Comparison of ENCODE assay signal across 15 cellular contexts in the genomic region with DNA sequence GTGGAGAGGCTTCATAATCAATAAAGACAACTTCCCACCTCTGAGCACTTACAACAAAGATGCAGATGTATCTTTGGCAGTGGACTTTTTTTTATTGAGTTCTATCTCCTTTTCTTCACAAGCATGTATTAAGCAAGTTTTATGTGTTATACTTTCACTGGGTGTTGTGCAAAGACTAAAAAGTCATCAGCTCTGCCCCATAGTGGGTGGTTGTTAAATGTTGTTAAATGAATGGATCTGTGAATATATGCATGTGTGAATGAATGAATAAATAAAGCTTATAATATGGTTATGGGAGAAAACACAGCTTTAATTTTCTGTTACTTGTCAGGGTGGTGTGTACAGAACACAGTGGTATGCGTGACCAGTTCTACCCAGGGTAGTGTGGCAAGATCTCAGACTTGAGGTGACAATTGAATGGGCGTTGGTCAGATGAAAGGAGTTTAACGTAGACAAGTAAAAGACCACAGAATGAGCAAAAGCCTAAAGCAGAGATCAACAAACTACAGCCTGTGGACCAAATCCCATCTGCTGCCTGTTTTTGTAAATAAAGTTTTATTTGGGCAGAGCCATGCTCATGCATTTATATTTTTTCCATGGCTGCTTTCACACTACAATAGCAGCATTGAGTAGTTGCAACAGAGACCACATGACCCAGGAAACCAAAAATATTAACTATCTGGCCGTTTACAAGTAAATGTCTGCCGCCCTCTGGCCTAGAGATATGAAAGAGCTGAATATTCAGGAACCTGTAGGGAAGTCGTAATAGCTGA.
DNase-seq lines count a peak whose midpoint lies in the region; ATAC-seq, FAIRE-seq and TF ChIP-seq lines count a peak whose summit lies in the region.
"Had no signal": no experiment of that assay in that cellular context is flagged by ENCODE, and none has a peak within 500 bp of the region (broad histone marks: within the 10 kb centered on the region; RNA-seq: fewer than 3 reads in every experiment).

No MANE protein-coding gene starts in this region.

- H3K36me3 Mint-ChIP-seq in naive B cell = no peaks in the 10 kb centered on the region

- no peaks in the 10 kb centered on the region for H4K20me1 ChIP-seq in BLaER1

- ATAC-seq in GM18909 (IDR thresholded peaks at IDR 0.05; ENCODE audit: poor library complexity, unreplicated experiment) = peak; percentile 22
- ATAC-seq in RWPE2 (ENCODE audit: low read depth) = no peak
- ATAC-seq in naive B cell (ENCODE audit: low read depth in 2 of 2) = no peak
- no peak for ATAC-seq in HG02763 (IDR thresholded peaks at IDR 0.05; ENCODE audit: unreplicated experiment)
- ATAC-seq: activated CD8-positive, alpha-beta T cell treated with anti-CD3 and anti-CD28 coated beads, Interleukin-2, amount 10 ng/mL, durations not matched to agents 7 days and 5 days; body of pancreas had no signal

- DNase-seq in RWPE2 (ENCODE audit: low spot score) = no peak
- DNase-seq in naive B cell = no peak
- no peak for DNase-seq in cardiac septum (ENCODE audit: low spot score)
- DNase-seq in stimulated activated CD4-positive, alpha-beta T cell treated with anti-CD3 and anti-CD28 coated beads, Interleukin-4, amount 100 ng/mL, for 24 hours = no peak
- DNase-seq in D721Med (ENCODE audit: insufficient read length, low spot score) = no peak
- DNase-seq: activated CD8-positive, alpha-beta T cell treated with anti-CD3 and anti-CD28 coated beads, Interleukin-2, amount 10 ng/mL, durations not matched to agents 7 days and 5 days; activated gamma-delta T cell treated with Interleukin-2 at 50 U/mL for 16 hours; body of pancreas; DND-41; dorsolateral prefrontal cortex; KG1; NCI-H774 had no signal

- H3K4me3 ChIP-seq in BLaER1 (no peak overlapping the region), RWPE2 (ENCODE audit: severe bottlenecking) (no peak overlapping the region)
- H3K4me3 ChIP-seq: body of pancreas, dorsolateral prefrontal cortex had no signal

- no peak overlapping the region for H3K27ac ChIP-seq in BLaER1
- H3K27ac ChIP-seq in RWPE2 (ENCODE audit: poor library complexity, severe bottlenecking) = peak overlapping the region; percentile 66
- H3K27ac ChIP-seq: body of pancreas had no signal

- H3K36me3 ChIP-seq in BLaER1 (no peaks in the 10 kb centered on the region), RWPE2 (ENCODE audit: low read depth) (no peaks in the 10 kb centered on the region)

- TF ChIP-seq CTCF in RWPE2 (IDR thresholded peaks at IDR 0.05; ENCODE audit: poor library complexity, severe bottlenecking) (no peak), D721Med (IDR thresholded peaks at IDR 0.05; ENCODE audit: insufficient read depth, missing control alignments) (no peak)

- intact Hi-C loops in cardiac septum (cut with DNase I) = loop anchor here (5.0 kb wide), 1 partner anchor 149 kb away; no protein-coding TSS in a partner anchor

- H3K27ac Mint-ChIP-seq in naive B cell = peak overlapping the region; percentile 78 to 94 (median 85)
- H3K27ac Mint-ChIP-seq: activated CD8-positive, alpha-beta T cell treated with anti-CD3 and anti-CD28 coated beads, Interleukin-2, amount 10 ng/mL, durations not matched to agents 7 days and 5 days had no signal

- H3K27me3 Mint-ChIP-seq in naive B cell = no peaks in the 10 kb centered on the region

- H3K4me3 Mint-ChIP-seq in naive B cell = peak overlapping the region in 6 of 8 donors; percentile 44 to 88 (median 66)
- H3K4me3 Mint-ChIP-seq: activated CD8-positive, alpha-beta T cell treated with anti-CD3 and anti-CD28 coated beads, Interleukin-2, amount 10 ng/mL, durations not matched to agents 7 days and 5 days had no signal

- no peak for FAIRE-seq in D721Med (lab: Jason Lieb, UNC)

- H3K4me1 ChIP-seq in BLaER1 (peaks cover 23% of the 10 kb centered on the region), RWPE2 (ENCODE audit: insufficient read depth, poor library complexity, severe bottlenecking) (peaks cover 35% of the 10 kb centered on the region)

- peak overlapping the region; percentile 65; the same call in 1 of the 2 replicates for H3K4me2 ChIP-seq in BLaER1

- no peaks in the 10 kb centered on the region for H3K27me3 ChIP-seq in BLaER1
- no peaks in the 10 kb centered on the region for H3K27me3 ChIP-seq in RWPE2 (ENCODE audit: insufficient read depth, poor library complexity, severe bottlenecking)
- H3K27me3 ChIP-seq: body of pancreas, dorsolateral prefrontal cortex had no signal

- no peaks in the 10 kb centered on the region; the same call in 1 of the 2 replicates for H3K9me3 ChIP-seq in BLaER1
- H3K9me3 ChIP-seq in RWPE2 (ENCODE audit: severe bottlenecking) = no peaks in the 10 kb centered on the region
- H3K9me3 ChIP-seq: body of pancreas had no signal

- H3K9ac ChIP-seq in BLaER1 = no peak overlapping the region

- H3K9me3 Mint-ChIP-seq in naive B cell = peaks cover 0 to 5% (median 0%) of the 10 kb centered on the region in 7 donors

- peaks cover 50 to 71% (median 50%) of the 10 kb centered on the region in 3 donors for H3K4me1 Mint-ChIP-seq in naive B cell
